Comparison of ENCODE assay signal across 7 cellular contexts in genomic region chr5:154179846-154180710, GRCh38. TPM values are rescaled to one million over a fixed set of nuclear protein-coding genes. Genes with fewer than 3 reads are reported as not detected.
DNase-seq lines count a peak whose midpoint lies in the region; ATAC-seq lines count a peak whose summit lies in the region.

No MANE protein-coding gene starts in this region.

- H3K27ac ChIP-seq in trophoblast cell (ENCODE audit: low read depth, low read length): no peak overlapping the region

- no peak overlapping the region for H2AFZ ChIP-seq in trophoblast cell (ENCODE audit: insufficient read depth, low read length, poor library complexity)

- H2BK5ac ChIP-seq in trophoblast cell (ENCODE audit: low read depth, low read length, poor library complexity): no peak overlapping the region

- peak; percentile 61 for DNase-seq in Daoy (ENCODE audit: low read depth)
- DNase-seq in NCI-H226: peak; percentile 14
- DNase-seq in activated CD4-positive, alpha-beta memory T cell treated with anti-CD3 and anti-CD28 coated beads for 36 hours: peak; percentile 37
- DNase-seq in foreskin melanocyte: peak; percentile 41
- DNase-seq in trophoblast cell: peak; percentile 29 to 81

- no peaks in the 10 kb centered on the region for H3K79me1 ChIP-seq in trophoblast cell (ENCODE audit: low read length)

- no peak overlapping the region for H2BK12ac ChIP-seq in trophoblast cell (ENCODE audit: low read length)

- H3K4me1 ChIP-seq in trophoblast cell (ENCODE audit: control insufficient read depth in 1 of 2, insufficient read depth in 2 of 2, low read length in 2 of 2): no peaks in the 10 kb centered on the region

- no CpG with 5 or more reads among the region's 13 CpGs for WGBS in trophoblast cell (ENCODE audit: extremely low coverage, insufficient coverage, insufficient read length)

- no peak overlapping the region for H4K12ac ChIP-seq in trophoblast cell (ENCODE audit: low read depth, low read length)

- no peak overlapping the region for H3K18ac ChIP-seq in trophoblast cell (ENCODE audit: low read length)

- H3K9ac ChIP-seq in trophoblast cell (ENCODE audit: low read length): no peak overlapping the region

- H3K79me2 ChIP-seq in trophoblast cell (ENCODE audit: control insufficient read depth, insufficient read depth, low read length, poor library complexity): no peaks in the 10 kb centered on the region

- ATAC-seq in GM19351 (IDR thresholded peaks at IDR 0.05; ENCODE audit: unreplicated experiment) (peak; percentile 98), HG03196 (IDR thresholded peaks at IDR 0.05; ENCODE audit: unreplicated experiment) (peak; percentile 80)

- H3K4me2 ChIP-seq in trophoblast cell (ENCODE audit: low read length): no peak overlapping the region

- H3K9me3 Mint-ChIP-seq in activated CD4-positive, alpha-beta memory T cell treated with anti-CD3 and anti-CD28 coated beads for 36 hours: no peaks in the 10 kb centered on the region

- no peak overlapping the region for H3K4ac ChIP-seq in trophoblast cell (ENCODE audit: low read depth, low read length)

- no peaks in the 10 kb centered on the region for H3K9me3 ChIP-seq in trophoblast cell (ENCODE audit: insufficient read depth, low read depth, low read length)

- no peak overlapping the region for H3K4me3 ChIP-seq in trophoblast cell (ENCODE audit: low read depth, low read length)

- H4K8ac ChIP-seq in trophoblast cell (ENCODE audit: low read depth, low read length): no peak overlapping the region

- intact Hi-C loops in activated CD4-positive, alpha-beta memory T cell treated with anti-CD3 and anti-CD28 coated beads for 36 hours (cut with micrococcal nuclease): loop anchor here (1.0 kb wide), 3 partner anchors 108 to 225 kb away; no protein-coding TSS in a partner anchor

- no peaks in the 10 kb centered on the region for H3K4me1 Mint-ChIP-seq in activated CD4-positive, alpha-beta memory T cell treated with anti-CD3 and anti-CD28 coated beads for 36 hours (ENCODE audit: low read depth)

- H3K4me3 Mint-ChIP-seq in activated CD4-positive, alpha-beta memory T cell treated with anti-CD3 and anti-CD28 coated beads for 36 hours: no peak overlapping the region

- no peak overlapping the region for H2AK5ac ChIP-seq in trophoblast cell (ENCODE audit: low read length)

- no peak overlapping the region for H3K27ac Mint-ChIP-seq in activated CD4-positive, alpha-beta memory T cell treated with anti-CD3 and anti-CD28 coated beads for 36 hours

- no peaks in the 10 kb centered on the region for H3K36me3 Mint-ChIP-seq in activated CD4-positive, alpha-beta memory T cell treated with anti-CD3 and anti-CD28 coated beads for 36 hours

- POLR2A ChIA-PET in activated CD4-positive, alpha-beta memory T cell treated with anti-CD3 and anti-CD28 coated beads for 36 hours (lab: Charles Lee): no interaction called here

- H3K23ac ChIP-seq in trophoblast cell (ENCODE audit: low read length): no peak overlapping the region

- no peaks in the 10 kb centered on the region for H3K36me3 ChIP-seq in trophoblast cell (ENCODE audit: control insufficient read depth in 1 of 2, insufficient read depth in 2 of 2, low read length in 2 of 2)

- no peak overlapping the region for H3K14ac ChIP-seq in trophoblast cell (ENCODE audit: low read length)

- CTCF ChIA-PET in activated CD4-positive, alpha-beta memory T cell treated with anti-CD3 and anti-CD28 coated beads for 36 hours (lab: Charles Lee): interaction anchor here (0.7 to 8.4 kb wide), 20 partner anchors 11 to 484 kb away, joined by 3 to 88 read pairs (median 4); partner anchors contain the start of genes FAM114A2, GALNT10 and MFAP3

- no peaks in the 10 kb centered on the region for H3K27me3 ChIP-seq in trophoblast cell (ENCODE audit: insufficient read depth, low read length)

- H3K27me3 Mint-ChIP-seq in activated CD4-positive, alpha-beta memory T cell treated with anti-CD3 and anti-CD28 coated beads for 36 hours: peaks cover 3% of the 10 kb centered on the region

- H4K91ac ChIP-seq in trophoblast cell (ENCODE audit: low read depth, low read length): no peak overlapping the region

- H2BK120ac ChIP-seq in trophoblast cell (ENCODE audit: insufficient read depth, low read length, poor library complexity): no peak overlapping the region

RNA-seq across cellular contexts. Expression of gene GALNT10, which starts 10.5 kb away (rescaled TPM):
- 31.2 and 44.7 TPM in 2 replicates for total RNA-seq in Daoy (2014; rRNA removed; shearing (Covaris generic))
- 10 to 100 TPM; 23.8 to 26.9 TPM for total RNA-seq in activated CD4-positive, alpha-beta memory T cell treated with anti-CD3 and anti-CD28 coated beads for 36 hours
- polyA plus RNA-seq in trophoblast cell (2013): 135 and 140 TPM in 2 replicates
